ENCODE assay signal across 9 cellular contexts in the genomic region with DNA sequence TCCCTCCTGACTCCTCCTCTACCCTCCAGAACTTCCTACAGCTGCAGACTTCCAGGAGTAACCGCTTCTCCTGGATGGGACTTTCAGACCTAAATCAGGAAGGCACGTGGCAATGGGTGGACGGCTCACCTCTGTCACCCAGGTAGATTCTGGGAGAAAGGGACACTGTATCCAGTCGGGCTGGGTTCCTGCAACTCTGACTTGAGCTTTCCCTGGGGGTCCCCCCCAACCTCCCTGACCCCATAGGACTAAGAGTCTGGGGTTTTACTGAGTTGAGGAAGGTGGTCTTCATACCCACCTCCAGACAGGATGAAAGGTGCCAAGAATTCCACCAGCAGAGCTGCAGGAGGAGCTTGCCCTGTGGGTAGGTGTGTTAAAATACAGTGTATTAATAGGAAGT. TPM values are rescaled to one million over a fixed set of nuclear protein-coding genes. Genes with fewer than 3 reads are reported as not detected.
"Had no signal": no experiment of that assay in that cellular context is flagged by ENCODE, and none has a peak within 500 bp of the region (broad histone marks: within the 10 kb centered on the region; RNA-seq: fewer than 3 reads in every experiment).

No MANE protein-coding gene starts in this region.

- ATAC-seq: GM23338, K562 had no signal

- H3K27ac Mint-ChIP-seq: GM23338 had no signal

- DNase-seq: H9, HCEC 1CT, IMR-90 had no signal

- FAIRE-seq: H1, H54, HTR-8/SVneo, K562 had no signal

- H3K4me3 Mint-ChIP-seq: GM23338, H9 had no signal

RNA-seq across cellular contexts. Expression of a gene that starts 4.4 kb away (rescaled TPM):
- total RNA-seq: GM23338, H1, H9, HT-29, IMR-90, K562 had no signal
- polyA plus RNA-seq: GM23338, H1, IMR-90 had no signal

RNA-seq across cellular contexts. Expression of a gene that starts 20.2 kb away (rescaled TPM):
- total RNA-seq: H9, HT-29, IMR-90, K562 had no signal
- polyA plus RNA-seq: GM23338, IMR-90 had no signal

RNA-seq across cellular contexts. Expression of a gene that starts 35.6 kb away (rescaled TPM):
- total RNA-seq: H9, HT-29, IMR-90, K562 had no signal
- polyA plus RNA-seq: IMR-90, K562 had no signal
